Comparison of ENCODE assay signal across 7 cellular contexts in the genomic region with DNA sequence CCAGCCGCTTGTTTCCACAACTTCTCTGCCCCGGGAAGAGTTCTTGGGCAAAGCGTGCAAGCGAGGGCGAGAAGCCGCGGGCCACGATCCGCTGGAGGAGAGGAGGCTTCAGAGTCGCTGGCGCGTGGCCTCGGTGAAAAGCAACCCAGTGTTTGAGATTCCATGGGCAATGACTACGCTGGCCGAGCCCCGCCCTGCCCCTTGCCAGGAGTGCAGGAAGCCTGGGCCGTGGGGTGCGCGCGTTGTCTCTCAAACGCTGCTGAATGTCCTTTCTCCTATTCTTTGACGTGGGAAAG. TPM values are rescaled to one million over a fixed set of nuclear protein-coding genes. Genes with fewer than 3 reads are reported as not detected.
DNase-seq lines count a peak whose midpoint lies in the region; ATAC-seq, FAIRE-seq and TF ChIP-seq lines count a peak whose summit lies in the region.

No MANE protein-coding gene starts in this region.

- H3K27me3 ChIP-seq in GM06990 (replicated peaks; ENCODE audit: control insufficient read depth, insufficient read depth, low read length) (no peaks in the 10 kb centered on the region), parathyroid adenoma (ENCODE audit: control insufficient read depth, insufficient read depth, low read length) (no peaks in the 10 kb centered on the region)

- no peak overlapping the region for H3K9ac ChIP-seq in parathyroid adenoma

- DNase-seq in GM06990 (ENCODE audit: extremely low read depth, insufficient read length) = no peak
- peak; percentile 30 for DNase-seq in SW480 (ENCODE audit: low spot score)
- DNase-seq in fibroblast of pulmonary artery (ENCODE audit: low read depth) = no peak
- DNase-seq in GM12892 (ENCODE audit: insufficient read length) = no peak

- no peak for FAIRE-seq in GM12892 (lab: Jason Lieb, UNC)

- peak overlapping the region; percentile 43; the same call in 1 of the 2 replicates for H3K4me3 ChIP-seq in GM06990 (replicated peaks; ENCODE audit: low read depth, low read length)
- peak overlapping the region; percentile 61 for H3K4me3 ChIP-seq in fibroblast of pulmonary artery (replicated peaks; ENCODE audit: low read depth, low read length)
- peak overlapping the region; percentile 75 for H3K4me3 ChIP-seq in parathyroid adenoma (ENCODE audit: low read depth, low read length)

- no peaks in the 10 kb centered on the region for H3K9me3 ChIP-seq in parathyroid adenoma (ENCODE audit: control insufficient read depth, low read length)

- no peaks in the 10 kb centered on the region for H3K4me1 ChIP-seq in parathyroid adenoma

- H3K27ac ChIP-seq in parathyroid adenoma = no peak overlapping the region

- H3K36me3 ChIP-seq in GM06990 (ENCODE audit: control insufficient read depth, insufficient read depth, low read length) (no peaks in the 10 kb centered on the region), parathyroid adenoma (ENCODE audit: control insufficient read depth, insufficient read depth, low read length) (no peaks in the 10 kb centered on the region)

- ATAC-seq in HG02610 (IDR thresholded peaks at IDR 0.05; ENCODE audit: unreplicated experiment) (no peak), HG03342 (IDR thresholded peaks at IDR 0.05; ENCODE audit: unreplicated experiment) (no peak)

- peak overlapping the region; percentile 81 for H2AFZ ChIP-seq in parathyroid adenoma

- no peaks in the 10 kb centered on the region for H3K79me2 ChIP-seq in parathyroid adenoma

- H3K4me2 ChIP-seq in parathyroid adenoma (ENCODE audit: low read length) = peak overlapping the region; percentile 97

- TF ChIP-seq POLR2A in GM12892 (IDR thresholded peaks at IDR 0.05; ENCODE audit: low read depth, low read length) = no peak

- no peak for TF ChIP-seq CTCF in GM06990 (IDR thresholded peaks at IDR 0.05; ENCODE audit: insufficient read depth, low read length, poor library complexity, severe bottlenecking)
- TF ChIP-seq CTCF in fibroblast of pulmonary artery (IDR thresholded peaks at IDR 0.05; ENCODE audit: low read length, missing control alignments) = no peak
- TF ChIP-seq CTCF in parathyroid adenoma (IDR thresholded peaks at IDR 0.05) = no peak

RNA-seq across cellular contexts. Expression of gene TRIM11, which starts 27.5 kb away (rescaled TPM):
- polyA plus RNA-seq in GM12892 (2012; ENCODE audit: missing spikeins) = 7.3 TPM

RNA-seq across cellular contexts. Expression of gene TRIM17, which starts 37.5 kb away (rescaled TPM):
- polyA plus RNA-seq in GM12892 (2012; ENCODE audit: missing spikeins) = 0.55 TPM
